14 cellular contexts compared by ENCODE assay signal in the genomic region with DNA sequence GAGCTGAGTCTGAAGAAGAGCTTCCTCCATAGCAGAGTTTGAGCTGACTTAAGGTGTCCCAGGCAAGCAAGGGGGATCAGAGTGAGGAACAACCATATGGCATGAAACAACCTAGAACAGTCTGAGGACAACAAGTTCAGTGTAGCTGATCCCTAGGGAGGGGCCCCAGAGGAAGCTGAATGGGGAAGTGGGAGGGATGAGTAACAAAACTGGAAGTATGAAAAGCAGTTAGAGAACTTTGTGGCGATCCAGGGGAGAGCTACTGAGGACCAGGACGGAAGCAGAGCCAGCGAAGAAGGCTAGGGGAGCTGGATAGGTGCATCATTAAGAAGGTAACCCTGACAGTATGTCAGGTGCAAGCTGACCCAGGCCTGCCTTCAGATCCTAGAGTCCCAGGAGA.
DNase-seq lines count a peak whose midpoint lies in the region; ATAC-seq and TF ChIP-seq lines count a peak whose summit lies in the region.
"Had no signal": no experiment of that assay in that cellular context is flagged by ENCODE, and none has a peak within 500 bp of the region (broad histone marks: within the 10 kb centered on the region; RNA-seq: fewer than 3 reads in every experiment).

No MANE protein-coding gene starts in this region.

- H3K4me1 ChIP-seq in right atrium auricular region (no peaks in the 10 kb centered on the region), upper lobe of right lung (no peaks in the 10 kb centered on the region)

- H3K27ac ChIP-seq in right atrium auricular region (no peak overlapping the region), HL-60 (replicated peaks) (no peak overlapping the region), upper lobe of right lung (no peak overlapping the region), RWPE1 (no peak overlapping the region)

- no peak for TF ChIP-seq CTCF in right atrium auricular region (IDR thresholded peaks at IDR 0.05)
- no peak for TF ChIP-seq CTCF in HL-60 (IDR thresholded peaks at IDR 0.05; ENCODE audit: insufficient read depth, low read length)
- no peak for TF ChIP-seq CTCF in fibroblast of mammary gland (conservative IDR thresholded peaks at IDR 0.05; ENCODE audit: control insufficient read depth, insufficient read depth, low read depth, low read length)
- TF ChIP-seq CTCF in upper lobe of right lung (IDR thresholded peaks at IDR 0.05), result no peak
- no peak for TF ChIP-seq CTCF in RWPE1 (conservative IDR thresholded peaks at IDR 0.05; ENCODE audit: low read depth)

- POLR2A ChIA-PET in RWPE1 (lab: Yijun Ruan, JAX; ENCODE audit: low non-redundant PET), result no interaction called here

- ATAC-seq in Right ventricle myocardium superior (ENCODE audit: poor library complexity), result peak; percentile 58
- peak; percentile 85 for ATAC-seq in upper lobe of right lung
- ATAC-seq in HG03045 (IDR thresholded peaks at IDR 0.05; ENCODE audit: unreplicated experiment), result no peak
- ATAC-seq in GM21390 (IDR thresholded peaks at IDR 0.05; ENCODE audit: unreplicated experiment), result no peak

- H3K9me3 ChIP-seq in right atrium auricular region (no peaks in the 10 kb centered on the region), upper lobe of right lung (no peaks in the 10 kb centered on the region)

- no peaks in the 10 kb centered on the region for H3K27me3 ChIP-seq in right atrium auricular region
- no peaks in the 10 kb centered on the region for H3K27me3 ChIP-seq in HL-60 (ENCODE audit: insufficient read depth, poor library complexity, severe bottlenecking)
- no peaks in the 10 kb centered on the region for H3K27me3 ChIP-seq in upper lobe of right lung

- no peaks in the 10 kb centered on the region for H3K36me3 ChIP-seq in right atrium auricular region
- H3K36me3 ChIP-seq in upper lobe of right lung, result no peaks in the 10 kb centered on the region

- CTCF ChIA-PET in RWPE1 (lab: Yijun Ruan, JAX), result no interaction called here

- H3K4me3 ChIP-seq in right atrium auricular region (no peak overlapping the region), HL-60 (replicated peaks; ENCODE audit: insufficient read depth, low read length) (no peak overlapping the region), fibroblast of mammary gland (ENCODE audit: control insufficient read depth, low read depth, low read length) (no peak overlapping the region), upper lobe of right lung (no peak overlapping the region)
- H3K4me3 ChIP-seq: smooth muscle cell had no signal

- intact Hi-C loops in Right ventricle myocardium superior (cut with DNase I), result loop anchor here (5.0 kb wide), 1 partner anchor 52 kb away; no protein-coding TSS in a partner anchor
- intact Hi-C loops in upper lobe of right lung (cut with DNase I), result no loop called here

- DNase-seq in Right ventricle myocardium superior (no peak), right atrium auricular region (ENCODE audit: low spot score) (no peak), HL-60 (ENCODE audit: low read depth in 1 of 2, low spot score in 1 of 2) (peak; percentile 18 to 50), fibroblast of mammary gland (ENCODE audit: low read depth) (peak; percentile 77), upper lobe of right lung (no peak), RWPE1 (ENCODE audit: low spot score) (no peak)
- DNase-seq: ACHN; activated CD4-positive, CD25-positive, alpha-beta regulatory T cell; activated T-cell treated with anti-CD3 and anti-CD28 coated beads for 4 hours; NCI-H1417; NCI-H748 treated with DMSO at 0.1 percent for 48 hours had no signal

Comparison
In these comparisons a context has a peak if more than half of its experiments do, and no peak if none do; other contexts are left out.
1. ATAC-seq: peak in Right ventricle myocardium superior (single experiment) and upper lobe of right lung (single experiment); none in HG03045 (single experiment) and GM21390 (single experiment).
2. DNase-seq: peak in HL-60 (2 of 2) and fibroblast of mammary gland (single experiment); none in Right ventricle myocardium superior (single experiment), right atrium auricular region (single experiment), upper lobe of right lung (single experiment) and RWPE1 (single experiment).